In the genomic region with DNA sequence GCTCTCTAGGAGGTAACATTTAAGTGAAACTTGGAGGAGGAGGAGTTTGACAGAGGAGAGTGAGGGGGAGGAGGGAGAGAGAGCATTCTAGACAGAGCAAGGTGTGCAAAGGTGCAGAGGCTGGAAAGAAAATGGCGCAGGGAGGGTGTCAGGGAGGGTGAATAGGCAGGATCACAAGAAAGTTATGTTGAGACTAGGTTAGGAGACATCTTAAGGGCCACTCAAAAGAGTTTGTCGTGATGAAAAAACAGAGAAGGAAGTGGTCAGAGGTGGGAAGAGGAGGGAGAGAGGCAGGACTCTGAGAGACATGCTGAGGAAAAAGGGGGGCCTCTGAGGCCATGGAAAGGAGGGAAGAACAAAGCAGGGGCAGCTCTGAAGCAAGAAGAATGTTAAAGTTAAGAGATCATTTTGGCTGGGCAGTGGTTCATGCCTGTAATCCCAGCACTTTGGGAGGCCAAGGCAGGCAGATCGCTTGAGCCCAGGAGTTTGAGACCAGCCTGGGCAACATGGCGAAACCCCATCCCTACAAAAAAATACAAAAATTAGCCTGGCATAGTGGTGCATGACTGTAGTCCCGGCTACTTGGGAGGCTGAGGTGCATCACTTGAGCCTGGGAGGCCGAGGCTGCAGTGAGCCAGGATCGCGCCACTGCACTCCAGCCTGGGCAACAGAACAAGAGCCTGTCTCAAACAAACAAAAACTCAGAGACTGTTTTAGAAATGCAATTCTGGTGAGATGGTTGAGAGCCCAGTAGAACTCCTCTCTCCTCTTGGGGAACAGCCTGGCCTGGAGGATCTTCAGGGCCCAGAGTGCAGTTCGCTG, we compare ENCODE assay signal across 11 cellular contexts. TPM values are rescaled to one million over a fixed set of nuclear protein-coding genes. Genes with fewer than 3 reads are reported as not detected.
DNase-seq lines count a peak whose midpoint lies in the region; ATAC-seq, FAIRE-seq and TF ChIP-seq lines count a peak whose summit lies in the region.
"Had no signal": no experiment of that assay in that cellular context is flagged by ENCODE, and none has a peak within 500 bp of the region (broad histone marks: within the 10 kb centered on the region; RNA-seq: fewer than 3 reads in every experiment).

No MANE protein-coding gene starts in this region.

- H3K4me1 Mint-ChIP-seq in astrocyte (ENCODE audit: low read depth, unreplicated experiment) (peaks cover 70% of the 10 kb centered on the region), nephron progenitor cell (peaks cover 53% of the 10 kb centered on the region), T-helper 17 cell (peaks cover 15% of the 10 kb centered on the region)

- H3K36me3 Mint-ChIP-seq in astrocyte (ENCODE audit: low read depth, unreplicated experiment) (peaks cover 5% of the 10 kb centered on the region), nephron progenitor cell (ENCODE audit: low read depth) (peaks cover 20% of the 10 kb centered on the region), T-helper 17 cell (ENCODE audit: low read depth) (peaks cover 4% of the 10 kb centered on the region)

- H3K9me3 Mint-ChIP-seq in astrocyte (ENCODE audit: unreplicated experiment) (no peaks in the 10 kb centered on the region), nephron progenitor cell (no peaks in the 10 kb centered on the region)

- no peak overlapping the region for H2AFZ ChIP-seq in astrocyte (ENCODE audit: low read depth, low read length)

- DNase-seq in GDM1 (lab: John Stamatoyannopoulos, UW): peak; percentile 34
- DNase-seq in M059J (ENCODE audit: low read depth): peak; percentile 52
- DNase-seq in astrocyte (ENCODE audit: low read depth): no peak
- no peak for DNase-seq in nephron progenitor cell
- no peak for DNase-seq in activated CD4-positive, CD25-positive, alpha-beta regulatory T cell (lab: John Stamatoyannopoulos, UW)
- no peak for DNase-seq in T-helper 17 cell
- DNase-seq: midbrain, NCI-H69, spleen had no signal

- FAIRE-seq in astrocyte (lab: Jason Lieb, UNC): no peak

- no peaks in the 10 kb centered on the region for H3K36me3 ChIP-seq in astrocyte (ENCODE audit: insufficient read depth, low read length)

- H3K4me3 ChIP-seq in astrocyte (ENCODE audit: insufficient read depth, low read depth, low read length): no peak overlapping the region
- H3K4me3 ChIP-seq: spleen had no signal

- H3K9ac ChIP-seq in astrocyte (ENCODE audit: low read length): peak overlapping the region; percentile 64

- no peak overlapping the region for H3K4me3 Mint-ChIP-seq in astrocyte (ENCODE audit: unreplicated experiment)
- H3K4me3 Mint-ChIP-seq in nephron progenitor cell: no peak overlapping the region
- no peak overlapping the region for H3K4me3 Mint-ChIP-seq in T-helper 17 cell

- TF ChIP-seq CTCF in astrocyte (IDR thresholded peaks at IDR 0.05; ENCODE audit: insufficient read depth, low read depth, low read length): no peak
- no peak for TF ChIP-seq CTCF in nephron progenitor cell (IDR thresholded peaks at IDR 0.05)

- no peaks in the 10 kb centered on the region for H4K20me1 ChIP-seq in astrocyte (ENCODE audit: insufficient read depth, low read length)

- peak overlapping the region; percentile 76 for H3K27ac ChIP-seq in astrocyte (ENCODE audit: low read depth, low read length)
- H3K27ac ChIP-seq: spleen had no signal

- H3K4me1 ChIP-seq in astrocyte (ENCODE audit: insufficient read depth, low read length): peaks cover 75% of the 10 kb centered on the region
- H3K4me1 ChIP-seq: spleen had no signal

- peaks cover 5% of the 10 kb centered on the region for H3K79me2 ChIP-seq in astrocyte (ENCODE audit: insufficient read depth, low read length)

- ATAC-seq in HG03045 (IDR thresholded peaks at IDR 0.05; ENCODE audit: unreplicated experiment): no peak
- no peak for ATAC-seq in T-helper 17 cell

- H3K27ac Mint-ChIP-seq in astrocyte (ENCODE audit: unreplicated experiment): peak overlapping the region; percentile 81
- H3K27ac Mint-ChIP-seq in nephron progenitor cell: peak overlapping the region; percentile 92
- H3K27ac Mint-ChIP-seq in T-helper 17 cell: no peak overlapping the region

- no peaks in the 10 kb centered on the region for H3K27me3 Mint-ChIP-seq in astrocyte (ENCODE audit: low read depth, unreplicated experiment)
- H3K27me3 Mint-ChIP-seq in nephron progenitor cell (ENCODE audit: low read depth, poor library complexity): no peaks in the 10 kb centered on the region
- no peaks in the 10 kb centered on the region for H3K27me3 Mint-ChIP-seq in T-helper 17 cell

- peak overlapping the region; percentile 13 for H3K4me2 ChIP-seq in astrocyte (ENCODE audit: low read length)

- no peaks in the 10 kb centered on the region for H3K27me3 ChIP-seq in astrocyte (ENCODE audit: insufficient read depth, low read length)
- H3K27me3 ChIP-seq: spleen had no signal

- no peaks in the 10 kb centered on the region for H3K9me3 ChIP-seq in astrocyte (ENCODE audit: insufficient read depth, low read depth, low read length)
- no peaks in the 10 kb centered on the region for H3K9me3 ChIP-seq in T-helper 17 cell (ENCODE audit: control insufficient read depth, low read length, poor library complexity, severe bottlenecking)
- H3K9me3 ChIP-seq: spleen had no signal

RNA-seq across cellular contexts. Expression of a gene that starts 23.2 kb away (rescaled TPM):
- total RNA-seq in M059J (2014; rRNA removed; shearing (Covaris generic)): 0.02 TPM in 1 of 2 replicates, not detected in the other
- total RNA-seq in astrocyte: not detected in 2 replicates
- total RNA-seq in T-helper 17 cell: not detected
- total RNA-seq: spleen; T-helper 2 cell treated with Interferon-gamma antibody and Interleukin-4, amounts not matched to agents 100 ng/mL and 5 ng/mL, for 36 hours had no signal

RNA-seq across cellular contexts. Expression of a gene that starts 30.8 kb away (rescaled TPM):
- total RNA-seq in M059J (2014; rRNA removed; shearing (Covaris generic)): 303 and 313 TPM in 2 replicates
- total RNA-seq in astrocyte (232 and 271 TPM in 2 replicates), T-helper 17 cell (10 to 100 TPM; 39.4 to 43.6 TPM)

RNA-seq across cellular contexts. Expression of a gene that starts 37.5 kb away (rescaled TPM):
- total RNA-seq in M059J (2014; rRNA removed; shearing (Covaris generic)): 10.6 and 19.4 TPM in 2 replicates
- total RNA-seq in astrocyte (79.8 and 86.5 TPM in 2 replicates), T-helper 17 cell (10 to 100 TPM; 60.8 to 64.4 TPM)

Comparison
In these comparisons a context has a peak if more than half of its experiments do, and no peak if none do; other contexts are left out.
1. DNase-seq: peak in GDM1 (single experiment) and M059J (single experiment); none in astrocyte (single experiment), nephron progenitor cell (single experiment), activated CD4-positive, CD25-positive, alpha-beta regulatory T cell (0 of 4) and T-helper 17 cell (0 of 3).